In genomic region chr1:151721788-151722510, GRCh38 we compare ENCODE assay signal across 8 cellular contexts. TPM values are rescaled to one million over a fixed set of nuclear protein-coding genes. Genes with fewer than 3 reads are reported as not detected.
DNase-seq lines count a peak whose midpoint lies in the region; ATAC-seq, FAIRE-seq and TF ChIP-seq lines count a peak whose summit lies in the region.

No MANE protein-coding gene starts in this region.

- intact Hi-C loops in breast epithelium (cut with DNase I; ENCODE audit: low total_unique reads) (no loop called here), MCF 10A (cut with micrococcal nuclease) (no loop called here), lower lobe of right lung (cut with DNase I) (no loop called here), body of pancreas (cut with DNase I) (no loop called here)

- H3K36me3 Mint-ChIP-seq in MCF 10A (ENCODE audit: insufficient read depth, unreplicated experiment) (no peaks in the 10 kb centered on the region), astrocyte (ENCODE audit: low read depth, unreplicated experiment) (peaks cover 2% of the 10 kb centered on the region), type B pancreatic cell (no peaks in the 10 kb centered on the region)

- TF ChIP-seq POLR2A in breast epithelium (IDR thresholded peaks at IDR 0.05): no peak
- no peak for TF ChIP-seq POLR2A in body of pancreas (IDR thresholded peaks at IDR 0.05)

- no peaks in the 10 kb centered on the region for H3K79me2 ChIP-seq in astrocyte (ENCODE audit: insufficient read depth, low read length)

- DNase-seq in breast epithelium (ENCODE audit: low spot score in 2 of 2) (no peak), MCF 10A (ENCODE audit: unreplicated experiment) (no peak), astrocyte (ENCODE audit: low read depth) (no peak), lower lobe of right lung (no peak), type B pancreatic cell (ENCODE audit: extremely low spot score, unreplicated experiment) (no peak), SW 1271 (lab: John Stamatoyannopoulos, UW) (no peak), NCI-H1105 treated with DMSO at 0.1 percent for 48 hours (lab: John Stamatoyannopoulos, UW) (no peak), body of pancreas (no peak)

- FAIRE-seq in astrocyte (lab: Jason Lieb, UNC): no peak

- H3K4me1 ChIP-seq in breast epithelium: no peaks in the 10 kb centered on the region
- peaks cover 8% of the 10 kb centered on the region for H3K4me1 ChIP-seq in astrocyte (ENCODE audit: insufficient read depth, low read length)
- peaks cover 28% of the 10 kb centered on the region for H3K4me1 ChIP-seq in lower lobe of right lung
- H3K4me1 ChIP-seq in body of pancreas: peaks cover 24% of the 10 kb centered on the region

- no peak for TF ChIP-seq CTCF in breast epithelium (IDR thresholded peaks at IDR 0.05)
- no peak for TF ChIP-seq CTCF in MCF 10A (IDR thresholded peaks at IDR 0.05; ENCODE audit: unreplicated experiment)
- TF ChIP-seq CTCF in astrocyte (IDR thresholded peaks at IDR 0.05; ENCODE audit: insufficient read depth, low read depth, low read length): no peak
- TF ChIP-seq CTCF in lower lobe of right lung (IDR thresholded peaks at IDR 0.05): no peak
- no peak for TF ChIP-seq CTCF in type B pancreatic cell (conservative IDR thresholded peaks at IDR 0.05)
- no peak for TF ChIP-seq CTCF in body of pancreas (IDR thresholded peaks at IDR 0.05)

- peak overlapping the region; percentile 48 for H2AFZ ChIP-seq in astrocyte (ENCODE audit: low read depth, low read length)

- H3K9me3 Mint-ChIP-seq in MCF 10A (ENCODE audit: unreplicated experiment) (no peaks in the 10 kb centered on the region), astrocyte (ENCODE audit: unreplicated experiment) (peaks cover 2% of the 10 kb centered on the region), type B pancreatic cell (no peaks in the 10 kb centered on the region)

- CTCF ChIA-PET in MCF 10A (lab: Yijun Ruan, JAX): interaction anchor here (0.6 to 1.7 kb wide), 8 partner anchors 12 to 278 kb away, joined by 3 to 12 read pairs (median 4); no protein-coding TSS in a partner anchor

- H3K4me3 ChIP-seq in breast epithelium: peak overlapping the region; percentile 37 to 57 (median 43)
- H3K4me3 ChIP-seq in astrocyte (ENCODE audit: insufficient read depth, low read depth, low read length): peak overlapping the region; percentile 44
- H3K4me3 ChIP-seq in lower lobe of right lung: peak overlapping the region; percentile 61
- H3K4me3 ChIP-seq in body of pancreas: no peak overlapping the region

- H3K27me3 Mint-ChIP-seq in MCF 10A (ENCODE audit: insufficient read depth, unreplicated experiment) (peaks cover 43% of the 10 kb centered on the region), astrocyte (ENCODE audit: low read depth, unreplicated experiment) (peaks cover 58% of the 10 kb centered on the region), type B pancreatic cell (peaks cover 88% of the 10 kb centered on the region)

- WGBS in body of pancreas, 2 donors: 26 to 49% methylated on average over 13 to 17 of the region's 17 CpGs

- H3K36me3 ChIP-seq in breast epithelium (no peaks in the 10 kb centered on the region), astrocyte (ENCODE audit: insufficient read depth, low read length) (no peaks in the 10 kb centered on the region), lower lobe of right lung (no peaks in the 10 kb centered on the region), body of pancreas (replicated peaks in 1 of 2; ENCODE audit: insufficient read depth in 1 of 2, low read depth in 2 of 2) (no peaks in the 10 kb centered on the region)

- peak overlapping the region; percentile 87 for H3K4me2 ChIP-seq in astrocyte (ENCODE audit: low read length)

- H3K4me1 Mint-ChIP-seq in MCF 10A (ENCODE audit: insufficient read depth, unreplicated experiment): peaks cover 9% of the 10 kb centered on the region
- peaks cover 20% of the 10 kb centered on the region for H3K4me1 Mint-ChIP-seq in astrocyte (ENCODE audit: low read depth, unreplicated experiment)
- peaks cover 20% of the 10 kb centered on the region for H3K4me1 Mint-ChIP-seq in type B pancreatic cell (ENCODE audit: unreplicated experiment)

- H3K9ac ChIP-seq in astrocyte (ENCODE audit: low read length): no peak overlapping the region

- H3K27ac Mint-ChIP-seq in MCF 10A (ENCODE audit: low read depth, unreplicated experiment): no peak overlapping the region
- H3K27ac Mint-ChIP-seq in astrocyte (ENCODE audit: unreplicated experiment): no peak overlapping the region
- H3K27ac Mint-ChIP-seq in type B pancreatic cell: no peak overlapping the region

- BruUV-seq in MCF 10A (replicated peaks; lab: Mats Ljungman, UMichigan): no TSS peak

- no peak overlapping the region for H3K4me3 Mint-ChIP-seq in MCF 10A (ENCODE audit: unreplicated experiment)
- H3K4me3 Mint-ChIP-seq in astrocyte (ENCODE audit: unreplicated experiment): peak overlapping the region; percentile 74
- peak overlapping the region; percentile 82 for H3K4me3 Mint-ChIP-seq in type B pancreatic cell

- peaks cover 0 to 12% of the 10 kb centered on the region in 2 donors for H3K27me3 ChIP-seq in breast epithelium
- peaks cover 73% of the 10 kb centered on the region for H3K27me3 ChIP-seq in astrocyte (ENCODE audit: insufficient read depth, low read length)
- H3K27me3 ChIP-seq in lower lobe of right lung (ENCODE audit: low read depth): peaks cover 23% of the 10 kb centered on the region
- peaks cover 0 to 4% of the 10 kb centered on the region in 2 donors for H3K27me3 ChIP-seq in body of pancreas

- H3K27ac ChIP-seq in breast epithelium (no peak overlapping the region), astrocyte (ENCODE audit: low read depth, low read length) (no peak overlapping the region), lower lobe of right lung (no peak overlapping the region), body of pancreas (peak overlapping the region in 1 of 4 donors; percentile 28)

- POLR2A ChIA-PET in MCF 10A (lab: Yijun Ruan, JAX): interaction anchor here (0.7 kb wide), 2 partner anchors 9 to 169 kb away, joined by 3 read pairs; no protein-coding TSS in a partner anchor

- H3K9me3 ChIP-seq in breast epithelium (no peaks in the 10 kb centered on the region), astrocyte (ENCODE audit: insufficient read depth, low read depth, low read length) (no peaks in the 10 kb centered on the region), lower lobe of right lung (no peaks in the 10 kb centered on the region), body of pancreas (no peaks in the 10 kb centered on the region)

- no peaks in the 10 kb centered on the region for H4K20me1 ChIP-seq in astrocyte (ENCODE audit: insufficient read depth, low read length)

- no peak for ATAC-seq in lower lobe of right lung
- ATAC-seq in body of pancreas: no peak

RNA-seq across cellular contexts. Expression of gene RIIAD1, which starts 0.6 kb away (rescaled TPM):
- total RNA-seq in breast epithelium (not detected), MCF 10A (2022) (not detected in 2 replicates), astrocyte (not detected in 2 replicates), lower lobe of right lung (not detected), type B pancreatic cell (ENCODE audit: low replicate concordance) (3.1 and 3.6 TPM in 2 replicates), body of pancreas (not detected)

RNA-seq across cellular contexts. Expression of gene CELF3, which starts 5.3 kb away (rescaled TPM):
- total RNA-seq in breast epithelium: not detected
- not detected in 2 replicates for total RNA-seq in MCF 10A (2022)
- total RNA-seq in astrocyte: not detected in 2 replicates
- not detected for total RNA-seq in lower lobe of right lung
- 17.9 and 19.0 TPM in 2 replicates for total RNA-seq in type B pancreatic cell (ENCODE audit: low replicate concordance)
- 10 to 100 TPM in 1 of 2 donors, 1 to 10 TPM in 1; 1.6 to 48.1 TPM for total RNA-seq in body of pancreas

RNA-seq across cellular contexts. Expression of gene MRPL9, which starts 41.3 kb away (rescaled TPM):
- 10 to 100 TPM; 58.3 to 68.5 (median 66.9) TPM for total RNA-seq in breast epithelium
- 145 and 146 TPM in 2 replicates for total RNA-seq in MCF 10A (2022)
- total RNA-seq in astrocyte: 58.5 and 70.0 TPM in 2 replicates
- 59.9 TPM for total RNA-seq in lower lobe of right lung
- 80.4 and 92.1 TPM in 2 replicates for total RNA-seq in type B pancreatic cell (ENCODE audit: low replicate concordance)
- 10 to 100 TPM; 24.6 to 40.2 TPM for total RNA-seq in body of pancreas

Comparison
In these comparisons a context has a peak if more than half of its experiments do, and no peak if none do; other contexts are left out.
1. H3K4me3 ChIP-seq: peak in breast epithelium (3 of 3), astrocyte (single experiment) and lower lobe of right lung (single experiment); none in body of pancreas (0 of 2).